ENCODE assay signal across 24 cellular contexts in the genomic region with DNA sequence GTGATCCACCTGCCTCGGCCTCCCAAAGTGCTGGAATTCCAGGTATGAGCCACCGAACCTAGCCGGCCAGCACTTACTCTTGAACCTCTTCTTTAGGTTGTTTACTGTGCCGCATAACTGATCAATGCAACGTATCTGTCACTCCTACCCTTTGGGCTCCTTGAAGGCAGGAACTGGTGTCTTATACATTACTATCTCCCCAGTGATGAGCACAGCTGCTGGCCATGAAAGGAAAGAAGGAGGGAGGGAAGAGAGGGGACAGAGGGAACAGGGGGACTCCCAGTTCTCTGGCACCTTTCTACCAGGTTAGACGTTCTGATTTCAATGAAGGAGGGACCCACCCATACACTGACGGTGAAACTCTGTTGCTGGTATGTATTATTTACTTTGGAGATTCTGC.
A peak's percentile ranks its signal among the peaks of the same experiment; 100 is the strongest.
DNase-seq lines count a peak whose midpoint lies in the region; FAIRE-seq and TF ChIP-seq lines count a peak whose summit lies in the region.
"Had no signal": no experiment of that assay in that cellular context is flagged by ENCODE, and none has a peak within 500 bp of the region (broad histone marks: within the 10 kb centered on the region; RNA-seq: fewer than 3 reads in every experiment).

No MANE protein-coding gene starts in this region.

- H3K36me3 Mint-ChIP-seq in neural progenitor cell = no peaks in the 10 kb centered on the region
- H3K36me3 Mint-ChIP-seq in type B pancreatic cell = no peaks in the 10 kb centered on the region
- H3K36me3 Mint-ChIP-seq in activated T-helper 1 cell treated with anti-CD3 and anti-CD28 coated beads, Interleukin-12 subunit alpha, Interleukin-12 subunit beta, Interleukin-2, Interleukin-4 antibody, amounts not matched to agents 30 ng/mL and 10 ng/mL and 1 ng/mL, durations not matched to agents 14 hours and 24 hours and 36 hours (ENCODE audit: low read depth) = no peaks in the 10 kb centered on the region
- H3K36me3 Mint-ChIP-seq: CD14-positive monocyte; CD8-positive, alpha-beta memory T cell had no signal

- H3K27me3 ChIP-seq in H1 (replicated peaks in 1 of 4; ENCODE audit: control insufficient read depth in 3 of 4, extremely low read depth in 1 of 4, insufficient read depth in 3 of 4, low read length in 3 of 4) (no peaks in the 10 kb centered on the region), neural progenitor cell (no peaks in the 10 kb centered on the region), esophagus squamous epithelium (peaks cover 0 to 11% (median 0%) of the 10 kb centered on the region in 4 donors), thyroid gland (no peaks in the 10 kb centered on the region)
- H3K27me3 ChIP-seq: BE2C; BLaER1 treated with 17β-estradiol and CSF1 and Interleukin-3, amounts not matched to agents 10 nM and 100 nM had no signal

- H3K4me1 Mint-ChIP-seq in neural progenitor cell = peaks cover 9% of the 10 kb centered on the region
- peaks cover 4% of the 10 kb centered on the region for H3K4me1 Mint-ChIP-seq in type B pancreatic cell (ENCODE audit: unreplicated experiment)
- no peaks in the 10 kb centered on the region for H3K4me1 Mint-ChIP-seq in activated T-helper 1 cell treated with anti-CD3 and anti-CD28 coated beads, Interleukin-12 subunit alpha, Interleukin-12 subunit beta, Interleukin-2, Interleukin-4 antibody, amounts not matched to agents 30 ng/mL and 10 ng/mL and 1 ng/mL, durations not matched to agents 14 hours and 24 hours and 36 hours (ENCODE audit: low read depth)
- H3K4me1 Mint-ChIP-seq: CD14-positive monocyte; CD8-positive, alpha-beta memory T cell had no signal

- TF ChIP-seq CTCF in H1 (IDR thresholded peaks at IDR 0.05; ENCODE audit: control extremely low read depth in 1 of 3, insufficient read depth in 1 of 3, low read depth in 1 of 3, low read length in 3 of 3) = no peak
- TF ChIP-seq CTCF in neural progenitor cell (IDR thresholded peaks at IDR 0.05) = no peak
- TF ChIP-seq CTCF in type B pancreatic cell (conservative IDR thresholded peaks at IDR 0.05) = no peak
- no peak for TF ChIP-seq CTCF in esophagus squamous epithelium (IDR thresholded peaks at IDR 0.05)
- TF ChIP-seq CTCF in thyroid gland (IDR thresholded peaks at IDR 0.05) = no peak

- no peak overlapping the region for H4K5ac ChIP-seq in H1 (ENCODE audit: insufficient read length, low read depth, low read length)

- no peaks in the 10 kb centered on the region for H3K9me3 ChIP-seq in H1 (ENCODE audit: insufficient read depth in 2 of 2, low read depth in 1 of 2, low read length in 1 of 2)
- H3K9me3 ChIP-seq in neural progenitor cell (ENCODE audit: low read depth) = no peaks in the 10 kb centered on the region
- no peaks in the 10 kb centered on the region for H3K9me3 ChIP-seq in esophagus squamous epithelium
- no peaks in the 10 kb centered on the region for H3K9me3 ChIP-seq in thyroid gland
- H3K9me3 ChIP-seq: BE2C; BLaER1 treated with 17β-estradiol and CSF1 and Interleukin-3, amounts not matched to agents 10 nM and 100 nM; HAP-1 had no signal

- H2BK12ac ChIP-seq in H1 (ENCODE audit: low read depth, low read length) = no peak overlapping the region

- H3K79me2 ChIP-seq in H1 (ENCODE audit: control insufficient read depth in 1 of 2, insufficient read depth in 2 of 2, low read length in 2 of 2) (no peaks in the 10 kb centered on the region), neural progenitor cell (ENCODE audit: low read depth) (no peaks in the 10 kb centered on the region)

- intact Hi-C loops in esophagus squamous epithelium (cut with DNase I) (no loop called here), thyroid gland (cut with DNase I) (no loop called here)
- intact Hi-C loops in activated T-helper 1 cell treated with anti-CD3 and anti-CD28 coated beads, Interleukin-12 subunit alpha, Interleukin-12 subunit beta, Interleukin-2, Interleukin-4 antibody, amounts not matched to agents 30 ng/mL and 10 ng/mL and 1 ng/mL, durations not matched to agents 14 hours and 24 hours and 36 hours (cut with micrococcal nuclease) = no loop called here

- H3K23me2 ChIP-seq in H1 (ENCODE audit: low read depth, low read length) = no peaks in the 10 kb centered on the region; the same call in 1 of the 2 replicates

- H2BK120ac ChIP-seq in H1 (replicated peaks; ENCODE audit: low read depth, low read length) = no peak overlapping the region

- no peak for TF ChIP-seq EP300 in H1 (IDR thresholded peaks at IDR 0.05; ENCODE audit: borderline replicate concordance in 1 of 2, low read depth in 2 of 2, low read length in 2 of 2)

- H4K20me1 ChIP-seq in H1 (replicated peaks in 1 of 2; ENCODE audit: control insufficient read depth in 1 of 2, insufficient read depth in 2 of 2, low read length in 2 of 2) = no peaks in the 10 kb centered on the region
- H4K20me1 ChIP-seq in neural progenitor cell (ENCODE audit: low read depth) = no peaks in the 10 kb centered on the region
- H4K20me1 ChIP-seq: BLaER1 treated with 17β-estradiol and CSF1 and Interleukin-3, amounts not matched to agents 10 nM and 100 nM had no signal

- peaks cover 5% of the 10 kb centered on the region for H3F3A ChIP-seq in neural progenitor cell (ENCODE audit: low read depth)

- H3K4me2 ChIP-seq in H1 (ENCODE audit: insufficient read depth in 1 of 2, low read depth in 2 of 2, low read length in 2 of 2) (no peak overlapping the region), neural progenitor cell (peak overlapping the region; percentile 58)

- DNase-seq in NCI-H82 (lab: John Stamatoyannopoulos, UW) (peak; percentile 53), NCI-H82 treated with DMSO at 0.1 percent for 48 hours (lab: John Stamatoyannopoulos, UW; ENCODE audit: unreplicated experiment) (no peak), H1 (ENCODE audit: low read depth in 1 of 2, low spot score in 2 of 2) (no peak), neural progenitor cell (ENCODE audit: low spot score) (no peak), type B pancreatic cell (ENCODE audit: extremely low spot score, unreplicated experiment) (peak; percentile 20), esophagus squamous epithelium (lab: John Stamatoyannopoulos, UW) (no peak), thyroid gland (no peak)
- no peak for DNase-seq in activated T-helper 1 cell treated with anti-CD3 and anti-CD28 coated beads, Interleukin-12 subunit alpha, Interleukin-12 subunit beta, Interleukin-2, Interleukin-4 antibody, amounts not matched to agents 30 ng/mL and 10 ng/mL and 1 ng/mL, durations not matched to agents 14 hours and 24 hours and 36 hours (ENCODE audit: low spot score)
- DNase-seq: BE2C; CD4-positive, alpha-beta T cell; CD8-positive, alpha-beta memory T cell; DMS 273 treated with DMSO at 0.1 percent for 48 hours; DMS79; GF-D8; GM23248; HFFc6 had no signal

- H3K79me1 ChIP-seq in H1 (ENCODE audit: low read depth, low read length) = no peaks in the 10 kb centered on the region

- H3K4ac ChIP-seq in H1 (replicated peaks; ENCODE audit: insufficient read length, low read depth, low read length) = no peak overlapping the region

- H3K4me3 Mint-ChIP-seq in neural progenitor cell (no peak overlapping the region), type B pancreatic cell (no peak overlapping the region)
- no peak overlapping the region for H3K4me3 Mint-ChIP-seq in activated T-helper 1 cell treated with anti-CD3 and anti-CD28 coated beads, Interleukin-12 subunit alpha, Interleukin-12 subunit beta, Interleukin-2, Interleukin-4 antibody, amounts not matched to agents 30 ng/mL and 10 ng/mL and 1 ng/mL, durations not matched to agents 14 hours and 24 hours and 36 hours
- H3K4me3 Mint-ChIP-seq: CD14-positive monocyte; CD4-positive, alpha-beta T cell; CD8-positive, alpha-beta memory T cell; HFFc6 had no signal

- no peak overlapping the region for H4K8ac ChIP-seq in H1 (ENCODE audit: extremely low read depth, insufficient read depth, low read length)

- H3K23ac ChIP-seq in H1 (ENCODE audit: insufficient read length) = no peak overlapping the region

- TF ChIP-seq POLR2A in H1 (IDR thresholded peaks at IDR 0.05; ENCODE audit: control extremely low read depth in 1 of 2, low read depth in 2 of 2, low read length in 2 of 2) = no peak
- no peak for TF ChIP-seq POLR2A in esophagus squamous epithelium (IDR thresholded peaks at IDR 0.05)
- no peak for TF ChIP-seq POLR2A in thyroid gland (IDR thresholded peaks at IDR 0.05)

- H2BK5ac ChIP-seq in H1 (ENCODE audit: low read depth, low read length) = no peak overlapping the region

- H3K27ac Mint-ChIP-seq in neural progenitor cell = no peak overlapping the region
- H3K27ac Mint-ChIP-seq in type B pancreatic cell = no peak overlapping the region
- no peak overlapping the region for H3K27ac Mint-ChIP-seq in activated T-helper 1 cell treated with anti-CD3 and anti-CD28 coated beads, Interleukin-12 subunit alpha, Interleukin-12 subunit beta, Interleukin-2, Interleukin-4 antibody, amounts not matched to agents 30 ng/mL and 10 ng/mL and 1 ng/mL, durations not matched to agents 14 hours and 24 hours and 36 hours
- H3K27ac Mint-ChIP-seq: CD14-positive monocyte; CD4-positive, alpha-beta T cell; HFFc6 had no signal

- H3K27ac ChIP-seq in H1 (ENCODE audit: low read depth, low read length) = no peak overlapping the region
- no peak overlapping the region for H3K27ac ChIP-seq in neural progenitor cell
- H3K27ac ChIP-seq in esophagus squamous epithelium = no peak overlapping the region
- H3K27ac ChIP-seq in thyroid gland = no peak overlapping the region
- H3K27ac ChIP-seq: 22Rv1; BLaER1 treated with 17β-estradiol and CSF1 and Interleukin-3, amounts not matched to agents 10 nM and 100 nM; GM23248 had no signal

- H4K91ac ChIP-seq in H1 (replicated peaks; ENCODE audit: insufficient read length, low read length) = no peak overlapping the region

- no peak for FAIRE-seq in H1 (lab: Jason Lieb, UNC)
- FAIRE-seq: A204.1, D721Med, GM12891, GM18507 had no signal

- no peak overlapping the region for H3K56ac ChIP-seq in H1 (replicated peaks; ENCODE audit: insufficient read length, low read depth, low read length)

- no peaks in the 10 kb centered on the region for H3K9me3 Mint-ChIP-seq in neural progenitor cell
- no peaks in the 10 kb centered on the region for H3K9me3 Mint-ChIP-seq in type B pancreatic cell
- H3K9me3 Mint-ChIP-seq in activated T-helper 1 cell treated with anti-CD3 and anti-CD28 coated beads, Interleukin-12 subunit alpha, Interleukin-12 subunit beta, Interleukin-2, Interleukin-4 antibody, amounts not matched to agents 30 ng/mL and 10 ng/mL and 1 ng/mL, durations not matched to agents 14 hours and 24 hours and 36 hours = no peaks in the 10 kb centered on the region
- H3K9me3 Mint-ChIP-seq: CD4-positive, alpha-beta T cell; HFFc6 had no signal

- no peak overlapping the region for H2AK5ac ChIP-seq in H1 (ENCODE audit: low read depth, low read length)

- no peak for TF ChIP-seq RAD21 in H1 (IDR thresholded peaks at IDR 0.05 in 1 of 2, conservative IDR thresholded peaks at IDR 0.05 in 1 of 2; ENCODE audit: low read depth in 2 of 2, low read length in 2 of 2)

- H3K14ac ChIP-seq in H1 (ENCODE audit: insufficient read length) = no peak overlapping the region

- H3K9ac ChIP-seq in H1 (replicated peaks in 1 of 4; ENCODE audit: extremely low read depth in 1 of 4, low read depth in 3 of 4, low read length in 3 of 4) = no peak overlapping the region
- H3K9ac ChIP-seq in neural progenitor cell = no peak overlapping the region
- H3K9ac ChIP-seq: BLaER1 treated with 17β-estradiol and CSF1 and Interleukin-3, amounts not matched to agents 10 nM and 100 nM; GM23248 had no signal

- H3K27me3 Mint-ChIP-seq in neural progenitor cell (ENCODE audit: insufficient read depth, low read depth) (peaks cover 4% of the 10 kb centered on the region), type B pancreatic cell (peaks cover 4% of the 10 kb centered on the region)
- H3K27me3 Mint-ChIP-seq in activated T-helper 1 cell treated with anti-CD3 and anti-CD28 coated beads, Interleukin-12 subunit alpha, Interleukin-12 subunit beta, Interleukin-2, Interleukin-4 antibody, amounts not matched to agents 30 ng/mL and 10 ng/mL and 1 ng/mL, durations not matched to agents 14 hours and 24 hours and 36 hours (ENCODE audit: insufficient read depth) = peaks cover 7% of the 10 kb centered on the region

- 92% methylated on average over 7 of the region's 7 CpGs; no CpG with 5 or more reads in 1 of the 2 experiments for WGBS in H1 (ENCODE audit: extremely low coverage in 1 of 2, insufficient coverage in 1 of 2, insufficient read length in 1 of 2, insufficient replicate concordance in 2 of 2, low coverage in 1 of 2, low lambda C conversion rate in 2 of 2, missing lambda C conversion rate in 1 of 2), 2 experiments
- WGBS in esophagus squamous epithelium, 2 donors = 86 to 91% methylated on average over 7 of the region's 7 CpGs
- 86% methylated on average over 7 of the region's 7 CpGs for WGBS in thyroid gland, 2 donors

- no peak overlapping the region for H3K18ac ChIP-seq in H1 (ENCODE audit: extremely low read depth, low read length)

- 0 out of 2 replicates have a peak overlapping the region, but pooled peaks have one; percentile 8 for H2AFZ ChIP-seq in H1 (ENCODE audit: low read length)
- H2AFZ ChIP-seq in neural progenitor cell (replicated peaks) = no peak overlapping the region
- H2AFZ ChIP-seq: GM23248 had no signal

- no peak overlapping the region for H3K4me3 ChIP-seq in H1 (ENCODE audit: extremely low read depth in 1 of 4, insufficient read depth in 2 of 4, low read depth in 3 of 4, low read length in 4 of 4)
- H3K4me3 ChIP-seq in neural progenitor cell = no peak overlapping the region
- H3K4me3 ChIP-seq in esophagus squamous epithelium = no peak overlapping the region
- no peak overlapping the region for H3K4me3 ChIP-seq in thyroid gland (replicated peaks in 1 of 3)
- H3K4me3 ChIP-seq: BLaER1 treated with 17β-estradiol and CSF1 and Interleukin-3, amounts not matched to agents 10 nM and 100 nM; GM23248; HAP-1 had no signal

- peaks cover 0 to 3% (median 0%) of the 10 kb centered on the region in 4 experiments; a peak in 1 of 7 replicates for H3K4me1 ChIP-seq in H1 (replicated peaks in 1 of 4; ENCODE audit: control insufficient read depth in 3 of 4, insufficient read depth in 4 of 4, low read length in 3 of 4)
- peaks cover 15% of the 10 kb centered on the region for H3K4me1 ChIP-seq in neural progenitor cell
- H3K4me1 ChIP-seq in esophagus squamous epithelium = no peaks in the 10 kb centered on the region
- H3K4me1 ChIP-seq in thyroid gland = peaks cover 0 to 10% of the 10 kb centered on the region in 2 donors
- H3K4me1 ChIP-seq: HAP-1 had no signal

- CTCF ChIA-PET in H1 (lab: Charles Lee; ENCODE audit: partially characterized antibody) = interaction anchor here (1.0 kb wide), 1 partner anchor 10 kb away, joined by 3 read pairs; no protein-coding TSS in a partner anchor

- no peak overlapping the region for H2BK20ac ChIP-seq in H1 (ENCODE audit: low read length)

- POLR2A ChIA-PET in H1 (lab: Charles Lee; ENCODE audit: partially characterized antibody) = no interaction called here

- no peak overlapping the region for H2BK15ac ChIP-seq in H1 (ENCODE audit: low read length)

- no peaks in the 10 kb centered on the region for H3K36me3 ChIP-seq in H1 (ENCODE audit: control insufficient read depth in 2 of 4, insufficient read depth in 4 of 4, low read length in 3 of 4)
- no peaks in the 10 kb centered on the region for H3K36me3 ChIP-seq in neural progenitor cell
- no peaks in the 10 kb centered on the region for H3K36me3 ChIP-seq in esophagus squamous epithelium
- H3K36me3 ChIP-seq in thyroid gland = no peaks in the 10 kb centered on the region
- H3K36me3 ChIP-seq: BE2C; BLaER1 treated with 17β-estradiol and CSF1 and Interleukin-3, amounts not matched to agents 10 nM and 100 nM; HAP-1 had no signal

Comparison
In these comparisons a context has a peak if more than half of its experiments do, and no peak if none do; other contexts are left out.
1. DNase-seq: peak in NCI-H82 (single experiment) and type B pancreatic cell (single experiment); none in NCI-H82 treated with DMSO at 0.1 percent for 48 hours (single experiment), H1 (0 of 2), neural progenitor cell (single experiment), esophagus squamous epithelium (single experiment), activated T-helper 1 cell treated with anti-CD3 and anti-CD28 coated beads, Interleukin-12 subunit alpha, Interleukin-12 subunit beta, Interleukin-2, Interleukin-4 antibody, amounts not matched to agents 30 ng/mL and 10 ng/mL and 1 ng/mL, durations not matched to agents 14 hours and 24 hours and 36 hours (single experiment) and thyroid gland (0 of 2).